ENCODE assay signal across 8 cellular contexts in genomic region chr16:30567991-30568638, GRCh38. TPM values are rescaled to one million over a fixed set of nuclear protein-coding genes. Genes with fewer than 3 reads are reported as not detected.
A peak's percentile ranks its signal among the peaks of the same experiment; 100 is the strongest.
DNase-seq lines count a peak whose midpoint lies in the region; ATAC-seq and TF ChIP-seq lines count a peak whose summit lies in the region.

No MANE protein-coding gene starts in this region.

- 77 to 87% methylated on average over 6 of the region's 6 CpGs for WGBS in thyroid gland, 2 donors

- intact Hi-C loops in A673 (cut with micrococcal nuclease; ENCODE audit: unreplicated experiment): no loop called here
- intact Hi-C loops in thyroid gland (cut with DNase I): no loop called here

- POLR2A ChIA-PET in A673 (lab: Charles Lee; ENCODE audit: low non-redundant PET): no interaction called here

- CTCF ChIA-PET in A673 (lab: Charles Lee): interaction anchor here (0.6 to 0.7 kb wide), 2 partner anchors 34 to 350 kb away, joined by 3 to 5 read pairs; no protein-coding TSS in a partner anchor

- H3K4me3 ChIP-seq in A673 (ENCODE audit: low read depth, low read length, poor library complexity, severe bottlenecking): no peak overlapping the region
- no peak overlapping the region for H3K4me3 ChIP-seq in thyroid gland (replicated peaks in 1 of 3)

- H3K27me3 ChIP-seq in A673 (replicated peaks; ENCODE audit: insufficient read depth, low read depth, low read length, poor library complexity): no peaks in the 10 kb centered on the region
- H3K27me3 ChIP-seq in thyroid gland: no peaks in the 10 kb centered on the region

- H3K9me3 ChIP-seq in A673 (ENCODE audit: low read depth, low read length, poor library complexity, severe bottlenecking): no peaks in the 10 kb centered on the region
- H3K9me3 ChIP-seq in thyroid gland: no peaks in the 10 kb centered on the region

- DNase-seq in A673 (ENCODE audit: low spot score) (peak; percentile 69), NCI-H460 (ENCODE audit: extremely low read depth, low read depth) (peak; percentile 26), myocyte (ENCODE audit: low read depth) (peak; percentile 74), ureter (ENCODE audit: low spot score) (no peak), thyroid gland (no peak)
- DNase-seq in activated naive CD4-positive, alpha-beta T cell treated with anti-CD3 and anti-CD28 coated beads, Interleukin-2, amount 50 U/mL, for 72 hours (ENCODE audit: low spot score in 2 of 2): peak in 1 of 2 donors; percentile 37

- peak; percentile 42 for ATAC-seq in GM19025 (IDR thresholded peaks at IDR 0.05; ENCODE audit: low read depth, unreplicated experiment)
- peak; percentile 66 to 69 for ATAC-seq in activated naive CD4-positive, alpha-beta T cell treated with anti-CD3 and anti-CD28 coated beads, Interleukin-2, amount 50 U/mL, for 72 hours
- ATAC-seq in GM18858 (IDR thresholded peaks at IDR 0.05; ENCODE audit: unreplicated experiment): no peak

- peak overlapping the region; percentile 97 to 98 for H3K27ac Mint-ChIP-seq in activated naive CD4-positive, alpha-beta T cell treated with anti-CD3 and anti-CD28 coated beads, Interleukin-2, amount 50 U/mL, for 72 hours

- TF ChIP-seq POLR2A in thyroid gland (IDR thresholded peaks at IDR 0.05): no peak

- H3K4me1 ChIP-seq in A673 (ENCODE audit: insufficient read depth, low read length, poor library complexity, severe bottlenecking) (peaks cover 29% of the 10 kb centered on the region), thyroid gland (peaks cover 15 to 18% of the 10 kb centered on the region in 2 donors)

- TF ChIP-seq CTCF in A673 (conservative IDR thresholded peaks at IDR 0.05; ENCODE audit: low read depth, low read length) (no peak), thyroid gland (IDR thresholded peaks at IDR 0.05) (no peak)

- H3K36me3 ChIP-seq in A673 (ENCODE audit: insufficient read depth, low read length, poor library complexity, severe bottlenecking) (no peaks in the 10 kb centered on the region), thyroid gland (no peaks in the 10 kb centered on the region)

- BruUV-seq in A673 (replicated peaks; lab: Mats Ljungman, UMichigan): no TSS peak

- peaks cover 6 to 11% of the 10 kb centered on the region in 2 donors for H3K36me3 Mint-ChIP-seq in activated naive CD4-positive, alpha-beta T cell treated with anti-CD3 and anti-CD28 coated beads, Interleukin-2, amount 50 U/mL, for 72 hours

- peak overlapping the region; percentile 49 for H3K27ac ChIP-seq in A673 (ENCODE audit: low read depth, low read length, poor library complexity, severe bottlenecking)
- H3K27ac ChIP-seq in thyroid gland: no peak overlapping the region

- H3K9me3 Mint-ChIP-seq in activated naive CD4-positive, alpha-beta T cell treated with anti-CD3 and anti-CD28 coated beads, Interleukin-2, amount 50 U/mL, for 72 hours: no peaks in the 10 kb centered on the region

RNA-seq across cellular contexts. Expression of gene ZNF688, which starts 3.4 kb away (rescaled TPM):
- total RNA-seq in A673 (2021): 8.5 and 9.1 TPM in 2 replicates
- 5.8 and 7.7 TPM in 2 replicates for total RNA-seq in NCI-H460 (2014; rRNA removed; shearing (Covaris generic))
- polyA plus RNA-seq in NCI-H460 (2014; cell fraction: nucleus; rRNA removed): 6.5 and 12.5 TPM in 2 replicates
- 1 to 10 TPM; 7.2 TPM for total RNA-seq in activated naive CD4-positive, alpha-beta T cell treated with anti-CD3 and anti-CD28 coated beads, Interleukin-2, amount 50 U/mL, for 72 hours
- 7.4 and 8.7 TPM in 2 replicates for total RNA-seq in myocyte
- polyA plus RNA-seq in myocyte (2012): 12.1 TPM
- total RNA-seq in ureter: 10.8 TPM
- total RNA-seq in thyroid gland: 10 to 100 TPM; 10.6 to 26.1 (median 16.5) TPM

RNA-seq across cellular contexts. Expression of gene ZNF764, which starts 9.9 kb away (rescaled TPM):
- total RNA-seq in A673 (2021) (15.2 and 17.7 TPM in 2 replicates), myocyte (8.4 and 9.0 TPM in 2 replicates), ureter (6.9 TPM), thyroid gland (10 to 100 TPM in 3 of 4 donors, 1 to 10 TPM in 1; 9.3 to 15.4 (median 11.8) TPM)
- 7.7 and 8.5 TPM in 2 replicates for total RNA-seq in NCI-H460 (2014; rRNA removed; shearing (Covaris generic))
- polyA plus RNA-seq in NCI-H460 (2014; cell fraction: nucleus; rRNA removed): 18.9 and 20.9 TPM in 2 replicates
- 10 to 100 TPM; 11.1 to 11.6 TPM for total RNA-seq in activated naive CD4-positive, alpha-beta T cell treated with anti-CD3 and anti-CD28 coated beads, Interleukin-2, amount 50 U/mL, for 72 hours
- polyA plus RNA-seq in myocyte (2012): 4.6 TPM

RNA-seq across cellular contexts. Expression of gene ZNF785, which starts 17.4 kb away (rescaled TPM):
- 21.4 and 23.2 TPM in 2 replicates for total RNA-seq in A673 (2021)
- total RNA-seq in NCI-H460 (2014; rRNA removed; shearing (Covaris generic)): 0.14 and 0.45 TPM in 2 replicates
- 1.4 and 3.8 TPM in 2 replicates for polyA plus RNA-seq in NCI-H460 (2014; cell fraction: nucleus; rRNA removed)
- 10 to 100 TPM; 10.8 to 22.1 TPM for total RNA-seq in activated naive CD4-positive, alpha-beta T cell treated with anti-CD3 and anti-CD28 coated beads, Interleukin-2, amount 50 U/mL, for 72 hours
- 8.0 and 8.7 TPM in 2 replicates for total RNA-seq in myocyte
- 7.5 TPM for polyA plus RNA-seq in myocyte (2012)
- total RNA-seq in ureter: 25.2 TPM
- 10 to 100 TPM; 10.3 to 16.9 (median 12.4) TPM for total RNA-seq in thyroid gland

RNA-seq across cellular contexts. Expression of gene ZNF747, which starts 33.5 kb away (rescaled TPM):
- 10.6 and 12.7 TPM in 2 replicates for total RNA-seq in A673 (2021)
- total RNA-seq in NCI-H460 (2014; rRNA removed; shearing (Covaris generic)): 6.2 and 6.6 TPM in 2 replicates
- polyA plus RNA-seq in NCI-H460 (2014; cell fraction: nucleus; rRNA removed): 2.1 and 3.4 TPM in 2 replicates
- total RNA-seq in activated naive CD4-positive, alpha-beta T cell treated with anti-CD3 and anti-CD28 coated beads, Interleukin-2, amount 50 U/mL, for 72 hours: 1 to 10 TPM; 4.5 to 8.2 TPM
- total RNA-seq in myocyte: 11.9 and 14.0 TPM in 2 replicates
- 7.6 TPM for polyA plus RNA-seq in myocyte (2012)
- 10.4 TPM for total RNA-seq in ureter
- total RNA-seq in thyroid gland: 10 to 100 TPM; 13.6 to 30.7 (median 21.8) TPM

RNA-seq across cellular contexts. Expression of gene ZNF768, which starts 41.7 kb away (rescaled TPM):
- total RNA-seq in A673 (2021): 32.7 and 39.5 TPM in 2 replicates
- total RNA-seq in NCI-H460 (2014; rRNA removed; shearing (Covaris generic)): 37.7 and 39.0 TPM in 2 replicates
- polyA plus RNA-seq in NCI-H460 (2014; cell fraction: nucleus; rRNA removed): 62.5 and 63.4 TPM in 2 replicates
- 1 to 10 TPM; 2.3 to 9.3 TPM for total RNA-seq in activated naive CD4-positive, alpha-beta T cell treated with anti-CD3 and anti-CD28 coated beads, Interleukin-2, amount 50 U/mL, for 72 hours
- 38.4 and 56.8 TPM in 2 replicates for total RNA-seq in myocyte
- polyA plus RNA-seq in myocyte (2012): 25.5 TPM
- total RNA-seq in ureter: 37.6 TPM
- 10 to 100 TPM; 27.4 to 44.9 (median 32.3) TPM for total RNA-seq in thyroid gland

Comparison
In these comparisons a context has a peak if more than half of its experiments do, and no peak if none do; other contexts are left out.
1. DNase-seq: peak in A673 (single experiment), NCI-H460 (single experiment) and myocyte (single experiment); none in ureter (single experiment) and thyroid gland (0 of 2).